In genomic region chr12:127479256-127479655, GRCh38 we compare ENCODE assay signal across 22 cellular contexts.
"Had no signal": no experiment of that assay in that cellular context is flagged by ENCODE, and none has a peak within 500 bp of the region (broad histone marks: within the 10 kb centered on the region; RNA-seq: fewer than 3 reads in every experiment).

No MANE protein-coding gene starts in this region.

- H3K4me1 Mint-ChIP-seq: activated CD4-positive, alpha-beta T cell treated with anti-CD3 and anti-CD28 coated beads for 36 hours; immature natural killer cell; memory B cell; neural crest cell; stimulated activated effector memory CD8-positive, alpha-beta T cell treated with anti-CD3 and anti-CD28 coated beads, Interleukin-12 subunit alpha, Interleukin-12 subunit beta, amount 100 ng/mL, for 72 hours; WTC11 had no signal

- H3K36me3 ChIP-seq: gastrocnemius medialis, prostate gland, stomach had no signal

- H3K9me3 Mint-ChIP-seq: stimulated activated effector memory CD8-positive, alpha-beta T cell treated with anti-CD3 and anti-CD28 coated beads, Interleukin-12 subunit alpha, Interleukin-12 subunit beta, amount 100 ng/mL, for 72 hours had no signal

- H3K27ac ChIP-seq: epithelial cell of prostate, gastrocnemius medialis, prostate gland, skin epidermis, stomach, testis had no signal

- H3K4me1 ChIP-seq: gastrocnemius medialis, prostate gland, stomach, testis had no signal

- H3K9me3 ChIP-seq: gastrocnemius medialis, prostate gland, testis had no signal

- H3K27ac Mint-ChIP-seq: activated CD4-positive, alpha-beta T cell treated with anti-CD3 and anti-CD28 coated beads for 36 hours; activated naive CD8-positive, alpha-beta T cell; brain; immature natural killer cell; memory B cell; stimulated activated effector memory CD8-positive, alpha-beta T cell treated with anti-CD3 and anti-CD28 coated beads, Interleukin-12 subunit alpha, Interleukin-12 subunit beta, amount 100 ng/mL, for 72 hours; type B pancreatic cell; WTC11 had no signal

- H3K4me3 Mint-ChIP-seq: activated CD4-positive, alpha-beta T cell treated with anti-CD3 and anti-CD28 coated beads for 36 hours; activated naive CD8-positive, alpha-beta T cell; immature natural killer cell; memory B cell; neural crest cell; stimulated activated effector memory CD8-positive, alpha-beta T cell treated with anti-CD3 and anti-CD28 coated beads, Interleukin-12 subunit alpha, Interleukin-12 subunit beta, amount 100 ng/mL, for 72 hours; type B pancreatic cell; WTC11 had no signal

- H3K27me3 Mint-ChIP-seq: activated CD4-positive, alpha-beta T cell treated with anti-CD3 and anti-CD28 coated beads for 36 hours; activated naive CD8-positive, alpha-beta T cell; memory B cell; type B pancreatic cell had no signal

- H3K4me3 ChIP-seq: gastrocnemius medialis, prostate gland, skin epidermis, stomach, testis had no signal

- H3K27me3 ChIP-seq: gastrocnemius medialis, stomach, testis had no signal

- H3K36me3 Mint-ChIP-seq: activated naive CD8-positive, alpha-beta T cell; brain; immature natural killer cell; memory B cell; stimulated activated effector memory CD8-positive, alpha-beta T cell treated with anti-CD3 and anti-CD28 coated beads, Interleukin-12 subunit alpha, Interleukin-12 subunit beta, amount 100 ng/mL, for 72 hours; type B pancreatic cell had no signal

- DNase-seq: activated CD4-positive, alpha-beta T cell treated with anti-CD3 and anti-CD28 coated beads for 36 hours; activated CD4-positive, alpha-beta T cell treated with anti-CD3 and anti-CD28 coated beads, Interleukin-2, amount 50 U/mL, for 48 hours; activated T-cell treated with anti-CD3 and anti-CD28 coated beads for 4 hours; caudate nucleus; gastrocnemius medialis; immature natural killer cell; kidney glomerular epithelial cell; right cardiac atrium; stimulated activated CD4-positive, alpha-beta T cell treated with anti-CD3 and anti-CD28 coated beads, Interleukin-15, amount 100 ng/mL, for 24 hours; stimulated activated CD4-positive, alpha-beta T cell treated with anti-CD3 and anti-CD28 coated beads, Interleukin-4, amount 100 ng/mL, for 1 hour; stomach; testis had no signal
